8 cellular contexts compared by ENCODE assay signal in the genomic region with DNA sequence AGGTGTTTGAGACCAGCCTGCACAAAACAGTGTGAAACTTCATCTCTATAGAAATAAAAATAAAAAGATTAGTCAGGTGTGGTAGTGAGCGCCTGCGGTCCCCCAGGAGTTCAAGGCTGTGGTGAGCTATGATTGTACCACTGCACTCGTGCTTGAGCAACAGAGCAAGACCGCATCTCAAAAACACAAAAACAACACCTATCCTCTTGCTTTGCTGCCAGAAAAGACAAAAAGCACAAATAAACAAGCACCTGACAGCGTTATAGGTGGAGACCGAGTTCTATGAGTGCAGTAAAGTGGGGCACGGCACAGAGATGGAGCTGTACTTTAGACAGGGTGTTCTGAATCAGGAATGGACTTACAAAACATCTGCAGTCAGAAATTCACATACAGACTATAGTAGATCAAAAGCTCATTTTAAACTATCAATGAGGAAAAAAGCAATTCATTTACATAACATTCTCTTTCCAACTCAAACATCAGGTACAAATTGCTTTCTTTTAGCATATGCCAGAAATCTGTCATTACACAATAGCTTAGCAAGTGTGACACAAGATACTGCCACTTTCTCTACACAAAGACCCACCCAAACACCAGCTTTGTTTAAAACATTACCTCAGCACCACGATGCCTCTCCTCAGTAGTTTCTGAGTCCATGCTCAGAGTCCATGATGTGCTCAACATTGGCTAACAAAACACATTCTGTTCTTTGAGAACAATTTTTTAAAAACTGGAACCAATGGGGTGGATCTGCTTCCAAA. TPM values are rescaled to one million over a fixed set of nuclear protein-coding genes. Genes with fewer than 3 reads are reported as not detected.
A peak's percentile ranks its signal among the peaks of the same experiment; 100 is the strongest.
DNase-seq lines count a peak whose midpoint lies in the region; ATAC-seq and TF ChIP-seq lines count a peak whose summit lies in the region.

No MANE protein-coding gene starts in this region.

- H3K4me1 Mint-ChIP-seq in brain: peaks cover 96% of the 10 kb centered on the region

- no peaks in the 10 kb centered on the region for H3K9me3 Mint-ChIP-seq in brain

- H3K4me3 Mint-ChIP-seq in brain: peak overlapping the region in 4 of 5 experiments; percentile 10 to 93 (median 30)

- DNase-seq in GM12865 (ENCODE audit: low read depth): peak; percentile 91
- DNase-seq in stimulated activated naive CD8-positive, alpha-beta T cell treated with anti-CD3 and anti-CD28 coated beads, Interleukin-15, Interleukin-2, amounts not matched to agents 100 U/mL and 50 U/mL, for 24 hours: no peak
- no peak for DNase-seq in NOMO-1 (lab: John Stamatoyannopoulos, UW; ENCODE audit: unreplicated experiment in 2 of 2)
- DNase-seq in GM13976 (ENCODE audit: low spot score): no peak
- DNase-seq in cerebellum (ENCODE audit: low spot score): no peak

- peak; percentile 65 for ATAC-seq in GM21515 (IDR thresholded peaks at IDR 0.05; ENCODE audit: unreplicated experiment)
- peak; percentile 70 for ATAC-seq in HG03565 (IDR thresholded peaks at IDR 0.05; ENCODE audit: unreplicated experiment)
- ATAC-seq in stimulated activated naive CD8-positive, alpha-beta T cell treated with anti-CD3 and anti-CD28 coated beads, Interleukin-15, Interleukin-2, amounts not matched to agents 100 U/mL and 50 U/mL, for 24 hours: peak; percentile 50

- peak overlapping the region in 4 of 5 experiments; percentile 50 to 84 (median 81) for H3K27ac Mint-ChIP-seq in brain

- in situ Hi-C loops in GM13976 (cut with MboI; ENCODE audit: low sequenced_read_pairs, unreplicated experiment): no loop called here

- peaks cover 3% of the 10 kb centered on the region for H3K27me3 Mint-ChIP-seq in brain

- peaks cover 30% of the 10 kb centered on the region for H3K36me3 Mint-ChIP-seq in brain

- TF ChIP-seq CTCF in GM12865 (IDR thresholded peaks at IDR 0.05; ENCODE audit: insufficient read depth, low read depth, low read length, missing control alignments): no peak
- no peak for TF ChIP-seq CTCF in brain (conservative IDR thresholded peaks at IDR 0.05)
- TF ChIP-seq CTCF in GM13976 (IDR thresholded peaks at IDR 0.05; ENCODE audit: borderline replicate concordance, control extremely low read depth, extremely low read depth, insufficient read depth, missing control alignments): no peak

- H3K4me3 ChIP-seq in GM12865 (ENCODE audit: low read depth, low read length): peak overlapping the region; percentile 49

RNA-seq across cellular contexts. Expression of gene EZR, which starts 10.1 kb away (rescaled TPM):
- polyA plus RNA-seq in brain (ENCODE audit: insufficient read depth, low read depth, low replicate concordance): 317 TPM
- total RNA-seq in cerebellum: 47.4 TPM
